ENCODE assay signal across 15 cellular contexts in the genomic region with DNA sequence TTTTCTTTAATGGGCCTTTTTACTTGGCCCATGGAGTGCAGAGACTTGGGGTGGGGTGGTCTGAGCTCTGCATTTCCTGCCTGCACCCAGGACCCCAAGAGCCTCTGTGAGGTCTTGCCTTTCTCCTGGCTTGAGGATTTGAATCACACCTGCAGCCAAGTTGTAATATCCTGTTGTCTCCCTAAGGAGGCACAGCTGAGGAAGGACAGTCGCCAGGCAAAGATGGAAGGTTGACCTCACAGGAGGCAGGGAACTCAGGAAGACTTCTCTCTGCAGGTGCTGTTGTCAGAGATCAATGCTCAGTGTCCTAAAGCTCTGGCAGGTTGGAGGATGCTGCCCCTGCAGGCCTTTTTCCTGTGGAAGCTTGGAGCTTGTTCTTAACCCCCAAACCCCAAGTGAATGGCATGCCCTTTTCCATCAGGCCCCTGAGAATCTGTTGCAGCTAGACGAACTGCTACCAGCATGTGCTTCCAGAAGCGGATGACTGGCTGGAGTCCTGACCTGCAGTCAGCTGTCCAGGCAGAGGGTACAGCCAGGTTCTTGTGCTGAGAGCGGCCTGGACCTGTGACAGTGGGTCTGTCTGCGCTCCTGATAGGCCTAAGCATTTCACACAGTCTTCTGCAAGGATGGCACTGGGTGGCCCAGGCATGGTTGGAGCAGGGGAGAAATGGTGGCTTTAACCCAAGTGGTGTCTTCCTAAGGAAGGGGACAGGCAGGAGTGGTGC.
A peak's percentile ranks its signal among the peaks of the same experiment; 100 is the strongest.
DNase-seq lines count a peak whose midpoint lies in the region; ATAC-seq and TF ChIP-seq lines count a peak whose summit lies in the region.
"Had no signal": no experiment of that assay in that cellular context is flagged by ENCODE, and none has a peak within 500 bp of the region (broad histone marks: within the 10 kb centered on the region; RNA-seq: fewer than 3 reads in every experiment).

No MANE protein-coding gene starts in this region.

- H3K27ac ChIP-seq in GM23338 (ENCODE audit: low read depth) (no peak overlapping the region), left ventricle myocardium inferior (replicated peaks) (peak overlapping the region; percentile 64)
- H3K27ac ChIP-seq: KMS-11 had no signal

- H3K27ac Mint-ChIP-seq in GM23338: no peak overlapping the region
- no peak overlapping the region for H3K27ac Mint-ChIP-seq in activated CD8-positive, alpha-beta memory T cell treated with anti-CD3 and anti-CD28 coated beads, Interleukin-2, amount 10 ng/mL, durations not matched to agents 7 days and 5 days
- no peak overlapping the region for H3K27ac Mint-ChIP-seq in osteocyte (ENCODE audit: unreplicated experiment)

- no peak overlapping the region for H3K4me3 ChIP-seq in GM23338
- no peak overlapping the region for H3K4me3 ChIP-seq in left ventricle myocardium inferior

- no peak overlapping the region for H2AFZ ChIP-seq in GM23338

- H3K79me2 ChIP-seq in GM23338 (replicated peaks; ENCODE audit: insufficient read depth): no peaks in the 10 kb centered on the region

- H3K36me3 Mint-ChIP-seq in GM23338 (ENCODE audit: low read depth) (peaks cover under 1% of the 10 kb centered on the region; the same call in 1 of the 3 replicates), osteocyte (ENCODE audit: unreplicated experiment) (peaks cover 6% of the 10 kb centered on the region)
- H3K36me3 Mint-ChIP-seq in activated CD8-positive, alpha-beta memory T cell treated with anti-CD3 and anti-CD28 coated beads, Interleukin-2, amount 10 ng/mL, durations not matched to agents 7 days and 5 days: no peaks in the 10 kb centered on the region

- CTCF ChIA-PET in activated CD8-positive, alpha-beta memory T cell treated with anti-CD3 and anti-CD28 coated beads, Interleukin-2, amount 10 ng/mL, durations not matched to agents 7 days and 5 days (lab: Charles Lee): interaction anchor here (1.5 kb wide), 1 partner anchor 16 kb away, joined by 4 read pairs; no protein-coding TSS in a partner anchor

- TF ChIP-seq CTCF in GM23338 (conservative IDR thresholded peaks at IDR 0.05; ENCODE audit: low read depth in 2 of 2): no peak
- TF ChIP-seq CTCF in left ventricle myocardium inferior (IDR thresholded peaks at IDR 0.05; ENCODE audit: borderline replicate concordance): no peak
- no peak for TF ChIP-seq CTCF in osteocyte (IDR thresholded peaks at IDR 0.05)

- no peaks in the 10 kb centered on the region for H3K9me3 Mint-ChIP-seq in GM23338
- no peaks in the 10 kb centered on the region for H3K9me3 Mint-ChIP-seq in activated CD8-positive, alpha-beta memory T cell treated with anti-CD3 and anti-CD28 coated beads, Interleukin-2, amount 10 ng/mL, durations not matched to agents 7 days and 5 days (ENCODE audit: low read depth)
- H3K9me3 Mint-ChIP-seq in osteocyte (ENCODE audit: unreplicated experiment): no peaks in the 10 kb centered on the region
- H3K9me3 Mint-ChIP-seq: CD4-positive, CD25-positive, alpha-beta regulatory T cell; HFFc6 had no signal

- peaks cover 61% of the 10 kb centered on the region for H3K4me1 Mint-ChIP-seq in GM23338
- H3K4me1 Mint-ChIP-seq in activated CD8-positive, alpha-beta memory T cell treated with anti-CD3 and anti-CD28 coated beads, Interleukin-2, amount 10 ng/mL, durations not matched to agents 7 days and 5 days: peaks cover 5% of the 10 kb centered on the region
- peaks cover 44% of the 10 kb centered on the region for H3K4me1 Mint-ChIP-seq in osteocyte (ENCODE audit: unreplicated experiment)

- no peaks in the 10 kb centered on the region for H3K36me3 ChIP-seq in GM23338 (ENCODE audit: insufficient read depth)
- H3K36me3 ChIP-seq in left ventricle myocardium inferior: peaks cover 4% of the 10 kb centered on the region

- ATAC-seq in GM23338 (no peak), GM21737 (IDR thresholded peaks at IDR 0.05; ENCODE audit: unreplicated experiment) (no peak)
- ATAC-seq in activated CD8-positive, alpha-beta memory T cell treated with anti-CD3 and anti-CD28 coated beads, Interleukin-2, amount 10 ng/mL, durations not matched to agents 7 days and 5 days: no peak

- H3K27me3 ChIP-seq in GM23338 (ENCODE audit: insufficient read depth) (no peaks in the 10 kb centered on the region), left ventricle myocardium inferior (ENCODE audit: low read depth) (no peaks in the 10 kb centered on the region)

- no peak overlapping the region for H3K4me2 ChIP-seq in GM23338
- H3K4me2 ChIP-seq: KMS-11 had no signal

- no peaks in the 10 kb centered on the region for H3K9me3 ChIP-seq in left ventricle myocardium inferior (replicated peaks)

- intact Hi-C loops in left ventricle myocardium inferior (cut with micrococcal nuclease): no loop called here

- H3F3A ChIP-seq in GM23338 (replicated peaks; ENCODE audit: low read depth): no peaks in the 10 kb centered on the region

- H3K4me1 ChIP-seq in GM23338 (ENCODE audit: insufficient read depth) (peaks cover 18% of the 10 kb centered on the region), left ventricle myocardium inferior (peaks cover 63% of the 10 kb centered on the region)

- no peaks in the 10 kb centered on the region for H4K20me1 ChIP-seq in GM23338 (replicated peaks; ENCODE audit: insufficient read depth)

- H3K27me3 Mint-ChIP-seq in GM23338 (ENCODE audit: insufficient read depth, low read depth, poor library complexity) (peaks cover 17% of the 10 kb centered on the region), osteocyte (ENCODE audit: unreplicated experiment) (no peaks in the 10 kb centered on the region)
- H3K27me3 Mint-ChIP-seq in activated CD8-positive, alpha-beta memory T cell treated with anti-CD3 and anti-CD28 coated beads, Interleukin-2, amount 10 ng/mL, durations not matched to agents 7 days and 5 days: no peaks in the 10 kb centered on the region
- H3K27me3 Mint-ChIP-seq: CD4-positive, CD25-positive, alpha-beta regulatory T cell had no signal

- no peak overlapping the region for H3K4me3 Mint-ChIP-seq in GM23338
- H3K4me3 Mint-ChIP-seq in activated CD8-positive, alpha-beta memory T cell treated with anti-CD3 and anti-CD28 coated beads, Interleukin-2, amount 10 ng/mL, durations not matched to agents 7 days and 5 days: no peak overlapping the region
- no peak overlapping the region for H3K4me3 Mint-ChIP-seq in osteocyte (ENCODE audit: unreplicated experiment)
- H3K4me3 Mint-ChIP-seq: CD4-positive, CD25-positive, alpha-beta regulatory T cell; HFFc6 had no signal

- no peaks in the 10 kb centered on the region for H3K9me2 ChIP-seq in GM23338 (ENCODE audit: insufficient read depth)

- DNase-seq in GM23338 (ENCODE audit: low spot score): peak; percentile 19
- peak; percentile 33 for DNase-seq in activated CD8-positive, alpha-beta memory T cell treated with anti-CD3 and anti-CD28 coated beads, Interleukin-2, amount 10 ng/mL, durations not matched to agents 7 days and 5 days
- peak; percentile 67 for DNase-seq in left ventricle myocardium inferior
- DNase-seq in osteocyte (ENCODE audit: extremely low spot score, unreplicated experiment): peak; percentile 67
- no peak for DNase-seq in germinal center (ENCODE audit: low spot score)
- no peak for DNase-seq in stimulated activated CD4-positive, alpha-beta T cell treated with anti-CD3 and anti-CD28 coated beads, Interleukin-12 subunit alpha, Interleukin-12 subunit beta, amount 100 ng/mL, for 4 hours
- no peak for DNase-seq in DMS79 (lab: John Stamatoyannopoulos, UW)
- DNase-seq: CD4-positive, CD25-positive, alpha-beta regulatory T cell; DMS79 treated with DMSO at 0.1 percent for 48 hours; HFFc6; NCI-H1092 treated with DMSO at 0.1 percent for 48 hours; NCI-H187; NCI-H69 had no signal

TF ChIP-seq in GM23338, 12 proteins besides CTCF, POLR2A, EP300 and RAD21 (continues in another document):
- TF ChIP-seq, protein P1, sequence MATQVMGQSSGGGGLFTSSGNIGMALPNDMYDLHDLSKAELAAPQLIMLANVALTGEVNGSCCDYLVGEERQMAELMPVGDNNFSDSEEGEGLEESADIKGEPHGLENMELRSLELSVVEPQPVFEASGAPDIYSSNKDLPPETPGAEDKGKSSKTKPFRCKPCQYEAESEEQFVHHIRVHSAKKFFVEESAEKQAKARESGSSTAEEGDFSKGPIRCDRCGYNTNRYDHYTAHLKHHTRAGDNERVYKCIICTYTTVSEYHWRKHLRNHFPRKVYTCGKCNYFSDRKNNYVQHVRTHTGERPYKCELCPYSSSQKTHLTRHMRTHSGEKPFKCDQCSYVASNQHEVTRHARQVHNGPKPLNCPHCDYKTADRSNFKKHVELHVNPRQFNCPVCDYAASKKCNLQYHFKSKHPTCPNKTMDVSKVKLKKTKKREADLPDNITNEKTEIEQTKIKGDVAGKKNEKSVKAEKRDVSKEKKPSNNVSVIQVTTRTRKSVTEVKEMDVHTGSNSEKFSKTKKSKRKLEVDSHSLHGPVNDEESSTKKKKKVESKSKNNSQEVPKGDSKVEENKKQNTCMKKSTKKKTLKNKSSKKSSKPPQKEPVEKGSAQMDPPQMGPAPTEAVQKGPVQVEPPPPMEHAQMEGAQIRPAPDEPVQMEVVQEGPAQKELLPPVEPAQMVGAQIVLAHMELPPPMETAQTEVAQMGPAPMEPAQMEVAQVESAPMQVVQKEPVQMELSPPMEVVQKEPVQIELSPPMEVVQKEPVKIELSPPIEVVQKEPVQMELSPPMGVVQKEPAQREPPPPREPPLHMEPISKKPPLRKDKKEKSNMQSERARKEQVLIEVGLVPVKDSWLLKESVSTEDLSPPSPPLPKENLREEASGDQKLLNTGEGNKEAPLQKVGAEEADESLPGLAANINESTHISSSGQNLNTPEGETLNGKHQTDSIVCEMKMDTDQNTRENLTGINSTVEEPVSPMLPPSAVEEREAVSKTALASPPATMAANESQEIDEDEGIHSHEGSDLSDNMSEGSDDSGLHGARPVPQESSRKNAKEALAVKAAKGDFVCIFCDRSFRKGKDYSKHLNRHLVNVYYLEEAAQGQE (IDR thresholded peaks at IDR 0.05; ENCODE audit: unreplicated experiment): no peak

Comparison
In these comparisons a context has a peak if more than half of its experiments do, and no peak if none do; other contexts are left out.
1. DNase-seq: peak in GM23338 (single experiment), activated CD8-positive, alpha-beta memory T cell treated with anti-CD3 and anti-CD28 coated beads, Interleukin-2, amount 10 ng/mL, durations not matched to agents 7 days and 5 days (single experiment), left ventricle myocardium inferior (single experiment) and osteocyte (single experiment); none in germinal center (single experiment), stimulated activated CD4-positive, alpha-beta T cell treated with anti-CD3 and anti-CD28 coated beads, Interleukin-12 subunit alpha, Interleukin-12 subunit beta, amount 100 ng/mL, for 4 hours (single experiment) and DMS79 (single experiment).